ENCODE assay signal across 8 cellular contexts in the genomic region with DNA sequence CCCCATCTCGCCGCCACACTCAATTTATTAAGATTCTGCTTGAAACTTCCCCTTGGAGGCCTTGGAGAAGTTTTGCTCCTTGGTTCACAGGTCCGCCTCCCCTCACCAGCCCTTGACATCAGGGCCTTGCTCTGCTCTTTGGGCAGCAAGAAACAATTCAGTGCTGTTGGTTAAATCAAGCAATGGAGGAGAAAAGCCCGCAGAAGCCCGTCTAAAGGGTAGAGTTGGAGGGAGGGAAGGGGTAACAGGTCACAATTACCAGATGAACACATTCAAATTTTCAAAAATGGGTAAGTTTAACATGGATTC.
DNase-seq lines count a peak whose midpoint lies in the region; ATAC-seq and TF ChIP-seq lines count a peak whose summit lies in the region.

No MANE protein-coding gene starts in this region.

- peaks cover 21 to 33% of the 10 kb centered on the region in 2 donors for H3K36me3 ChIP-seq in muscle layer of duodenum (ENCODE audit: control insufficient read depth in 1 of 2, insufficient read depth in 2 of 2, low read length in 2 of 2)

- H3K27ac Mint-ChIP-seq in effector memory CD8-positive, alpha-beta T cell: peak overlapping the region; percentile 97 to 98

- ATAC-seq in GM21526 (IDR thresholded peaks at IDR 0.05; ENCODE audit: low FRiP score, unreplicated experiment): peak; percentile 11
- ATAC-seq in SK-N-SH treated with all-trans-retinoic acid at 6 μM for 48 hours: peak; percentile 20
- peak; percentile 9 for ATAC-seq in effector memory CD8-positive, alpha-beta T cell (replicated peaks)
- ATAC-seq in HG02840 (IDR thresholded peaks at IDR 0.05; ENCODE audit: low FRiP score, unreplicated experiment): no peak

- peaks cover 5 to 33% of the 10 kb centered on the region in 2 donors for H3K4me1 ChIP-seq in muscle layer of duodenum (ENCODE audit: control insufficient read depth in 1 of 2, insufficient read depth in 2 of 2, low read length in 2 of 2)

- H3K4me3 ChIP-seq in AG10803 (ENCODE audit: low read length): peak overlapping the region; percentile 80
- peak overlapping the region; percentile 78 to 98 for H3K4me3 ChIP-seq in muscle layer of duodenum (ENCODE audit: low read depth in 1 of 2, low read length in 2 of 2)

- DNase-seq in AG10803 (ENCODE audit: low read depth) (peak; percentile 23), HPDE6-E6E7 (ENCODE audit: extremely low spot score) (no peak), islet precursor cell (no peak)
- no peak for DNase-seq in effector memory CD8-positive, alpha-beta T cell

- H3K4me1 Mint-ChIP-seq in effector memory CD8-positive, alpha-beta T cell (ENCODE audit: low read depth in 2 of 2): peaks cover 52 to 70% of the 10 kb centered on the region in 2 donors

- H3K27ac ChIP-seq in muscle layer of duodenum (ENCODE audit: low read length): peak overlapping the region; percentile 98

- H3K36me3 Mint-ChIP-seq in effector memory CD8-positive, alpha-beta T cell (ENCODE audit: insufficient read depth): peaks cover 48% of the 10 kb centered on the region

- no peak for TF ChIP-seq CTCF in AG10803 (conservative IDR thresholded peaks at IDR 0.05; ENCODE audit: low read length)

- H3K27me3 Mint-ChIP-seq in effector memory CD8-positive, alpha-beta T cell: no peaks in the 10 kb centered on the region

- H3K4me3 Mint-ChIP-seq in effector memory CD8-positive, alpha-beta T cell: peak overlapping the region; percentile 92 to 93

- H3K9me3 Mint-ChIP-seq in effector memory CD8-positive, alpha-beta T cell: no peaks in the 10 kb centered on the region

- H3K9me3 ChIP-seq in muscle layer of duodenum (ENCODE audit: control insufficient read depth in 1 of 2, low read length in 2 of 2): no peaks in the 10 kb centered on the region

- no peaks in the 10 kb centered on the region for H3K27me3 ChIP-seq in muscle layer of duodenum (ENCODE audit: low read depth, low read length)

TF ChIP-seq in SK-N-SH treated with all-trans-retinoic acid at 6 μM for 48 hours, 23 proteins besides CTCF, POLR2A, EP300 and RAD21:
- TF ChIP-seq GLIS3 (CRISPR knock-in tag; IDR thresholded peaks at IDR 0.05) (no peak), ZFP3 (CRISPR knock-in tag; IDR thresholded peaks at IDR 0.05) (no peak), TOX (CRISPR knock-in tag; IDR thresholded peaks at IDR 0.05; ENCODE audit: borderline replicate concordance) (no peak), ZFP30 (CRISPR knock-in tag; IDR thresholded peaks at IDR 0.05) (no peak)
